Comparison of ENCODE assay signal across 25 cellular contexts in the genomic region with DNA sequence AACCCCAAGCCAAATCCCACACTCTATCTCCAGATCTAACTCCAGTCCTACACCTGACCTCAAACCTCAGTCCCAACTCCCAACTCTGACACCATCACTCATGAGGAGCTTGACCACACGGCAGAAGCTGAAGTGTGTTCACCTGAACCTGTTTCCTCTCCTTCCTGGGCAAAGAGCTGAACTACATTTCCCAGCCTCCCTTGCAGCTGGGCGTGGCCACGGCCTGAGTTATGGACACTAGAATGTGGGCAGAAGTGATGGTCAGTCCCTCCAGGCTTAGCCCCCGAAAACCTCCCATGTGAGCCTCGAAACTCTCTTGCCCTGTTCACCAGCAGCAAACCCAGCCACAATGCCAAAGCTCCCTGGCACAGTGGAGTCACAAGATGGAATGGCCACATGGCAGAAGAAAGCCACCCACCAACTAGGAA. TPM values are rescaled to one million over a fixed set of nuclear protein-coding genes. Genes with fewer than 3 reads are reported as not detected.
DNase-seq lines count a peak whose midpoint lies in the region; ATAC-seq, FAIRE-seq and TF ChIP-seq lines count a peak whose summit lies in the region.
"Had no signal": no experiment of that assay in that cellular context is flagged by ENCODE, and none has a peak within 500 bp of the region (broad histone marks: within the 10 kb centered on the region; RNA-seq: fewer than 3 reads in every experiment).

No MANE protein-coding gene starts in this region.

- no peak for ATAC-seq in GM19452 (IDR thresholded peaks at IDR 0.05; ENCODE audit: unreplicated experiment)
- ATAC-seq in GM21786 (IDR thresholded peaks at IDR 0.05; ENCODE audit: unreplicated experiment): no peak
- ATAC-seq: activated T-cell treated with anti-CD3 and anti-CD28 coated beads, Interleukin-2, amount 50 U/mL, for 4 hours; left cardiac atrium had no signal

- H3K4me3 ChIP-seq in H1 (ENCODE audit: extremely low read depth in 1 of 4, insufficient read depth in 2 of 4, low read depth in 3 of 4, low read length in 4 of 4): no peak overlapping the region
- H3K4me3 ChIP-seq: cardiac muscle cell, SJCRH30, tibial artery had no signal

- H2AFZ ChIP-seq in H1 (ENCODE audit: low read length): no peak overlapping the region

- no peaks in the 10 kb centered on the region for H3K79me2 ChIP-seq in H1 (ENCODE audit: control insufficient read depth in 1 of 2, insufficient read depth in 2 of 2, low read length in 2 of 2)

- H4K5ac ChIP-seq in H1 (ENCODE audit: insufficient read length, low read depth, low read length): no peak overlapping the region

- peaks cover 2 to 13% of the 10 kb centered on the region in 2 experiments for H4K20me1 ChIP-seq in H1 (replicated peaks in 1 of 2; ENCODE audit: control insufficient read depth in 1 of 2, insufficient read depth in 2 of 2, low read length in 2 of 2)

- CTCF ChIA-PET in H1 (lab: Charles Lee; ENCODE audit: partially characterized antibody): interaction anchor here (0.6 to 24.5 kb wide), 11 partner anchors 9 to 410 kb away, joined by 3 to 436 read pairs (median 5); partner anchors contain the start of genes EHD2, KPTN and SLC8A2

- TF ChIP-seq RAD21 in H1 (IDR thresholded peaks at IDR 0.05 in 1 of 2, conservative IDR thresholded peaks at IDR 0.05 in 1 of 2; ENCODE audit: low read depth in 2 of 2, low read length in 2 of 2): no peak

- H2BK20ac ChIP-seq in H1 (ENCODE audit: low read length): no peak overlapping the region

- no peak overlapping the region for H4K8ac ChIP-seq in H1 (ENCODE audit: extremely low read depth, insufficient read depth, low read length)

- H3K79me1 ChIP-seq in H1 (ENCODE audit: low read depth, low read length): no peaks in the 10 kb centered on the region

- H3K56ac ChIP-seq in H1 (replicated peaks; ENCODE audit: insufficient read length, low read depth, low read length): no peak overlapping the region

- H2BK12ac ChIP-seq in H1 (ENCODE audit: low read depth, low read length): peak overlapping the region; percentile 60; the same call in 1 of the 2 replicates

- peak; percentile 93 for FAIRE-seq in H1 (lab: Jason Lieb, UNC)
- FAIRE-seq: TTC549 had no signal

- no peak overlapping the region for H3K4ac ChIP-seq in H1 (replicated peaks; ENCODE audit: insufficient read length, low read depth, low read length)

- no peaks in the 10 kb centered on the region for H3K9me3 ChIP-seq in H1 (ENCODE audit: insufficient read depth in 2 of 2, low read depth in 1 of 2, low read length in 1 of 2)
- H3K9me3 ChIP-seq: SJCRH30, tibial artery had no signal

- POLR2A ChIA-PET in H1 (lab: Charles Lee; ENCODE audit: partially characterized antibody): interaction anchor here (1.0 to 1.2 kb wide), 4 partner anchors 8 to 268 kb away, joined by 3 to 6 read pairs (median 4); no protein-coding TSS in a partner anchor

- H3K23ac ChIP-seq in H1 (ENCODE audit: insufficient read length): no peak overlapping the region

- no peak for TF ChIP-seq EP300 in H1 (IDR thresholded peaks at IDR 0.05; ENCODE audit: borderline replicate concordance in 1 of 2, low read depth in 2 of 2, low read length in 2 of 2)

- H3K4me1 ChIP-seq in H1 (replicated peaks in 1 of 4; ENCODE audit: control insufficient read depth in 3 of 4, insufficient read depth in 4 of 4, low read length in 3 of 4): peaks cover 0 to 4% (median 1%) of the 10 kb centered on the region in 4 experiments; a peak in 2 of 7 replicates
- H3K4me1 ChIP-seq: SJCRH30 had no signal

- no peak overlapping the region for H4K91ac ChIP-seq in H1 (replicated peaks; ENCODE audit: insufficient read length, low read length)

- no peak overlapping the region for H3K27ac ChIP-seq in H1 (ENCODE audit: low read depth, low read length)
- H3K27ac ChIP-seq: cardiac muscle cell, SJCRH30, tibial artery had no signal

- no peak overlapping the region for H3K18ac ChIP-seq in H1 (ENCODE audit: extremely low read depth, low read length)

- no peaks in the 10 kb centered on the region for H3K27me3 ChIP-seq in H1 (replicated peaks in 1 of 4; ENCODE audit: control insufficient read depth in 3 of 4, extremely low read depth in 1 of 4, insufficient read depth in 3 of 4, low read length in 3 of 4)
- H3K27me3 ChIP-seq: cardiac muscle cell, SJCRH30 had no signal

- H2BK5ac ChIP-seq in H1 (ENCODE audit: low read depth, low read length): no peak overlapping the region

- 0 out of 2 replicates have a peak overlapping the region, but pooled peaks have one; percentile 88 for H2BK15ac ChIP-seq in H1 (ENCODE audit: low read length)

- peaks cover 3% of the 10 kb centered on the region; the same call in 1 of the 2 replicates for H3K23me2 ChIP-seq in H1 (ENCODE audit: low read depth, low read length)

- WGBS in H1 (ENCODE audit: extremely low coverage in 1 of 2, insufficient coverage in 1 of 2, insufficient read length in 1 of 2, insufficient replicate concordance in 2 of 2, low coverage in 1 of 2, low lambda C conversion rate in 2 of 2, missing lambda C conversion rate in 1 of 2), 2 experiments: 63% methylated on average over 5 of the region's 5 CpGs; no CpG with 5 or more reads in 1 of the 2 experiments

- H3K14ac ChIP-seq in H1 (ENCODE audit: insufficient read length): no peak overlapping the region

- no peak overlapping the region for H3K9ac ChIP-seq in H1 (replicated peaks in 1 of 4; ENCODE audit: extremely low read depth in 1 of 4, low read depth in 3 of 4, low read length in 3 of 4)

- 0 out of 2 replicates have a peak overlapping the region, but pooled peaks have one; percentile 13 for H2AK5ac ChIP-seq in H1 (ENCODE audit: low read depth, low read length)

- no peak overlapping the region for H3K4me2 ChIP-seq in H1 (ENCODE audit: insufficient read depth in 1 of 2, low read depth in 2 of 2, low read length in 2 of 2)

- H3K36me3 ChIP-seq in H1 (ENCODE audit: control insufficient read depth in 2 of 4, insufficient read depth in 4 of 4, low read length in 3 of 4): no peaks in the 10 kb centered on the region
- H3K36me3 ChIP-seq: cardiac muscle cell, SJCRH30, tibial artery had no signal

- H2BK120ac ChIP-seq in H1 (replicated peaks; ENCODE audit: low read depth, low read length): no peak overlapping the region

- no peak for TF ChIP-seq CTCF in H1 (IDR thresholded peaks at IDR 0.05; ENCODE audit: control extremely low read depth in 1 of 3, insufficient read depth in 1 of 3, low read depth in 1 of 3, low read length in 3 of 3)

- DNase-seq in NCI-H82 (lab: John Stamatoyannopoulos, UW) (peak; percentile 47), NCI-H82 treated with DMSO at 0.1 percent for 48 hours (lab: John Stamatoyannopoulos, UW; ENCODE audit: unreplicated experiment) (no peak), NCI-H69 (lab: John Stamatoyannopoulos, UW) (peak; percentile 12), H1 (ENCODE audit: low read depth in 1 of 2, low spot score in 2 of 2) (peak in 1 of 2 experiments; percentile 84), D341Med (ENCODE audit: low spot score) (no peak), EL (no peak)
- DNase-seq: activated naive CD4-positive, alpha-beta T cell treated with anti-CD3 and anti-CD28 coated beads, Interleukin-2, amount 10 ng/mL, durations not matched to agents 7 days and 5 days; activated T-cell treated with anti-CD3 and anti-CD28 coated beads, Interleukin-2, amount 50 U/mL, for 4 hours; amygdala; dermis blood vessel endothelial cell; left cardiac atrium; mesendoderm; NCI-H1105 treated with DMSO at 0.1 percent for 48 hours; NCI-H2107; NCI-H524 treated with DMSO at 0.1 percent for 48 hours; nucleus accumbens; SJCRH30; stimulated activated CD4-positive, alpha-beta T cell treated with anti-CD3 and anti-CD28 coated beads, Interleukin-4, amount 100 ng/mL, for 24 hours; T-helper 1 cell; tibial artery had no signal

- no peak for TF ChIP-seq POLR2A in H1 (IDR thresholded peaks at IDR 0.05; ENCODE audit: control extremely low read depth in 1 of 2, low read depth in 2 of 2, low read length in 2 of 2)

TF ChIP-seq in H1, 55 proteins besides CTCF, POLR2A, EP300 and RAD21 (continues in another document):
- TF ChIP-seq SIX5 (IDR thresholded peaks at IDR 0.05; ENCODE audit: low read depth, low read length): peak; percentile 73
- TF ChIP-seq SAP30 (IDR thresholded peaks at IDR 0.05; ENCODE audit: insufficient read depth, insufficient replicate concordance, low read length): no peak
- peak; percentile 68; the same call in 1 of the 2 replicates for TF ChIP-seq SP1 (IDR thresholded peaks at IDR 0.05; ENCODE audit: low read depth, low read length)
- TF ChIP-seq CREB1 (IDR thresholded peaks at IDR 0.05): peak; percentile 15; the same call in 1 of the 2 replicates

RNA-seq across cellular contexts. Expression of gene MEIS3, which starts 19.5 kb away (rescaled TPM):
- 27.4 and 28.2 TPM in 2 replicates for total RNA-seq in H1 (2021; fragmentation: NEBNext Ultra II Directional; extraction: Animal tissue kit (Norgen Biotek cat#: 25700))
- polyA plus RNA-seq in H1 (2011; rRNA removed): 24.5 and 34.0 TPM in 2 replicates
- polyA plus RNA-seq in H1 (2011; cell fraction: cytosol; rRNA removed): 25.2 TPM
- polyA plus RNA-seq in H1 (2011; cell fraction: nucleus; rRNA removed): 40.6 TPM
- 21.5 to 39.7 TPM (median 35.7 TPM) in 4 replicates for polyA plus RNA-seq in H1 (2012, experiment 1 of 2)
- polyA plus RNA-seq in H1 (2012, experiment 2 of 2): 30.6 TPM
- 36.7 TPM for polyA plus RNA-seq in H1 (2013, experiment 1 of 2)
- 36.5 TPM for polyA plus RNA-seq in H1 (2013, experiment 2 of 2)
- polyA minus RNA-seq in H1 (2011; rRNA and poly(A)+ RNA removed): 11.1 TPM in 2 replicates
- polyA minus RNA-seq in H1 (2011; cell fraction: cytosol; rRNA and poly(A)+ RNA removed): 12.3 TPM
- 11.0 TPM for polyA minus RNA-seq in H1 (2011; cell fraction: nucleus; rRNA and poly(A)+ RNA removed)
- total RNA-seq: activated CD8-positive, alpha-beta memory T cell treated with anti-CD3 and anti-CD28 coated beads for 36 hours; dermis blood vessel endothelial cell had no signal

RNA-seq across cellular contexts. Expression of gene SLC8A2, which starts 32.9 kb away (rescaled TPM):
- total RNA-seq in H1 (2021; fragmentation: NEBNext Ultra II Directional; extraction: Animal tissue kit (Norgen Biotek cat#: 25700)): 7.3 and 8.3 TPM in 2 replicates
- 12.4 and 15.7 TPM in 2 replicates for polyA plus RNA-seq in H1 (2011; rRNA removed)
- 9.3 TPM for polyA plus RNA-seq in H1 (2011; cell fraction: cytosol; rRNA removed)
- 16.6 TPM for polyA plus RNA-seq in H1 (2011; cell fraction: nucleus; rRNA removed)
- polyA plus RNA-seq in H1 (2012, experiment 1 of 2): 7.1 to 14.9 TPM (median 11.4 TPM) in 4 replicates
- polyA plus RNA-seq in H1 (2012, experiment 2 of 2): 6.9 TPM
- 6.6 TPM for polyA plus RNA-seq in H1 (2013, experiment 1 of 2)
- polyA plus RNA-seq in H1 (2013, experiment 2 of 2): 6.1 TPM
- polyA minus RNA-seq in H1 (2011; rRNA and poly(A)+ RNA removed): 27.9 and 30.5 TPM in 2 replicates
- 12.6 TPM for polyA minus RNA-seq in H1 (2011; cell fraction: cytosol; rRNA and poly(A)+ RNA removed)
- polyA minus RNA-seq in H1 (2011; cell fraction: nucleus; rRNA and poly(A)+ RNA removed): 9.7 TPM
- total RNA-seq: activated CD8-positive, alpha-beta memory T cell treated with anti-CD3 and anti-CD28 coated beads for 36 hours had no signal

RNA-seq across cellular contexts. Expression of gene KPTN, which starts 45.2 kb away (rescaled TPM):
- 23.6 and 28.0 TPM in 2 replicates for total RNA-seq in H1 (2021; fragmentation: NEBNext Ultra II Directional; extraction: Animal tissue kit (Norgen Biotek cat#: 25700))
- 31.3 and 45.2 TPM in 2 replicates for polyA plus RNA-seq in H1 (2011; rRNA removed)
- 29.4 TPM for polyA plus RNA-seq in H1 (2011; cell fraction: cytosol; rRNA removed)
- polyA plus RNA-seq in H1 (2011; cell fraction: nucleus; rRNA removed): 57.8 TPM
- 22.6 to 33.3 TPM (median 31.1 TPM) in 4 replicates for polyA plus RNA-seq in H1 (2012, experiment 1 of 2)
- 27.0 TPM for polyA plus RNA-seq in H1 (2012, experiment 2 of 2)
- polyA plus RNA-seq in H1 (2013, experiment 1 of 2): 24.6 TPM
- 23.7 TPM for polyA plus RNA-seq in H1 (2013, experiment 2 of 2)
- 14.6 and 16.5 TPM in 2 replicates for polyA minus RNA-seq in H1 (2011; rRNA and poly(A)+ RNA removed)
- polyA minus RNA-seq in H1 (2011; cell fraction: cytosol; rRNA and poly(A)+ RNA removed): 6.9 TPM
- 9.3 TPM for polyA minus RNA-seq in H1 (2011; cell fraction: nucleus; rRNA and poly(A)+ RNA removed)

Comparison
In these comparisons a context has a peak if more than half of its experiments do, and no peak if none do; other contexts are left out.
1. DNase-seq: peak in NCI-H82 (single experiment) and NCI-H69 (single experiment); none in NCI-H82 treated with DMSO at 0.1 percent for 48 hours (single experiment), D341Med (single experiment) and EL (single experiment).